ENCODE assay signal across 1 cellular context in the genomic region with DNA sequence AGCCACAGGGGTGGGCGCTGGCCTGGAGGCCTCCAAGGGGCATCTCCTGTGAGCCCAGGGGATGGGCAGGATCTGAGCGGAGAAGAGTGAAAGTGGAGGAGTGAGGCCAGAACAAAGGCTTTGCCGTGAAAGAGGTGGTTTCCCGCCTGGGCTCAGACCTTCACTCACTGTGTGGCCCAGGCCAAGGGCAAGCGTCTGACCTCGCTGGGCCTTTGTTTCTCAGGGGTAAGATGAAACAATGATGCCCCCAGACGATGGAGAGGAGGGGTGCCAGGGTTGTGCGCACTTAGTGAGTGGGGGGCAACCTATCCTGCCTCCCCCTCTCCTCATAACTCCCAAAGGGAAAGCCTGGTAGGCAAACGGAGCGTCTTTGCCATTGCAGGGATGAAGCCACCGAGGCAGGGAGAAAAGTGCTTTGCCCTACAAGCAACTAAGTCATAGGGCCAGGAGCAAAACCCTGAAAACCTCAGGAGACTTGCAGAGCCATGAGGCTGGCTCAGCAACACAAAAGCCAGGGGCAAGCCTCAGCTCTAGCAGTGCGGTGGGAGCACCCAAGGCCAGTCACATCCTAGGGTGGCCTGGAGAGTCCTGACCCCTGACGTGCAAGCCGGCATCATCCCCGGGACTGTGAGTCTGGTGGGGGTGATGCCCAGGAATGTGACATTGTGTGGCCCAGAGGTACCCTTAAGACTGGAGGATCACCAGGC.
TF ChIP-seq lines count a peak whose summit lies in the region.

No MANE protein-coding gene starts in this region.

TF ChIP-seq in K562, 482 proteins besides CTCF, POLR2A, EP300 and RAD21 (continued from another document):
- TF ChIP-seq, protein P1, sequence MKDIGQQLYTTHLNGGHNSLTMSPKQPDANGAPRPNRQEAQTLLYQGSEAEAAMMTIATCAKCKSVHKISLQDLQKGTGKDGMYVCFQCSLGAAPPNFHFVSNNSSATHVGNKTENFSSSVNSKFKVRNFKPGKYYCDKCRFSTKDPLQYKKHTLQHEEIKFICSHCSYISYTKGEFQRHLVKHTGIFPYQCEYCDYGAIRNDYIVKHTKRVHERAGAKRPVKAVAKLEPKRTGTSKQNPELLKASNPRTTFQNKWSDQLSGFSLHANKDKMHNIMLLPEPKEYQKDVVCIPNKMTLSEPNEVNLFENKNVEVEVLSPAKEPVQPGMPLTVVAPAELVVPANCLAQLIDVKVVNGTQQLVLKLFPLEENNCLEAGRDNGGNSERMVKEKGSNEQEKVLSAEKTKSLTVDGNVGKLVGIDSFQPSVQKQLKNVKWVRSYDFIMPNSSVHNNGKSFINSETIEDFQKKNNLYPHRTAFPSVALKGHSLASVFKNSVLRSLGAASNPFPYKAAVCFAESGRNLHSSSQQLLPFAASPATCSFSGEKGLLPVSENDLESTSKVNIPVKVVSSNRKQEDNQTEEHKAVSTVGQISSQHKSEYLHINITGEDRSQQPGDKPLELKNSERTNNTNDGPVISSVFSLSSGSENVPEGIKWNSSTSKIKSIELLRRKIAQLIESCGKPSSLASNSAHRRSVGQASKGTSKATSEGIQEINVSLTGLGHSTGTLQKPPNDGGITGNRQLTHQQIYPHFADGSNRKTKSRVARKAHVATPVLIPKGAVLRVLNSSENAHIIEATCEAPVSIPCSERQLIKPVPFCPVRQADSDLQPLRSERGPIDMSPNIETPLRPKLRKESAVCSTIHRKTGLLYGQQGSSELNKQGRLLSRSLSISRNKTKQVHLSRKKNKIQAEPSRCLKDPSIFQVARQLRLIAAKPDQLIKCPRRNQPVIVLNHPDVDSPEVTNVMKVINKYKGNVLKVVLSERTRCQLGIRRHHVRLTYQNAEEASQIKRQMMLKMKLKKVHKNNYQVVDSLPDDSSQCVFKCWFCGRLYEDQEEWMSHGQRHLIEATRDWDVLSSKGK (CRISPR knock-in tag; IDR thresholded peaks at IDR 0.05) = no peak
- TF ChIP-seq HSF4 (CRISPR knock-in tag; IDR thresholded peaks at IDR 0.05; ENCODE audit: borderline replicate concordance) = no peak
- TF ChIP-seq ZC3H11A (IDR thresholded peaks at IDR 0.05; ENCODE audit: low read depth, low read length) = no peak
- TF ChIP-seq, protein P2, sequence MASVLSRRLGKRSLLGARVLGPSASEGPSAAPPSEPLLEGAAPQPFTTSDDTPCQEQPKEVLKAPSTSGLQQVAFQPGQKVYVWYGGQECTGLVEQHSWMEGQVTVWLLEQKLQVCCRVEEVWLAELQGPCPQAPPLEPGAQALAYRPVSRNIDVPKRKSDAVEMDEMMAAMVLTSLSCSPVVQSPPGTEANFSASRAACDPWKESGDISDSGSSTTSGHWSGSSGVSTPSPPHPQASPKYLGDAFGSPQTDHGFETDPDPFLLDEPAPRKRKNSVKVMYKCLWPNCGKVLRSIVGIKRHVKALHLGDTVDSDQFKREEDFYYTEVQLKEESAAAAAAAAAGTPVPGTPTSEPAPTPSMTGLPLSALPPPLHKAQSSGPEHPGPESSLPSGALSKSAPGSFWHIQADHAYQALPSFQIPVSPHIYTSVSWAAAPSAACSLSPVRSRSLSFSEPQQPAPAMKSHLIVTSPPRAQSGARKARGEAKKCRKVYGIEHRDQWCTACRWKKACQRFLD (CRISPR knock-in tag; IDR thresholded peaks at IDR 0.05) = 0 out of 2 replicates have a peak, but pooled peaks have one; percentile 43
- TF ChIP-seq MYC (IDR thresholded peaks at IDR 0.05; ENCODE audit: low read depth, low read length) = no peak
- TF ChIP-seq MYC (CRISPR knock-in tag; IDR thresholded peaks at IDR 0.05; ENCODE audit: borderline replicate concordance, low read depth) = no peak
- TF ChIP-seq, protein P3, sequence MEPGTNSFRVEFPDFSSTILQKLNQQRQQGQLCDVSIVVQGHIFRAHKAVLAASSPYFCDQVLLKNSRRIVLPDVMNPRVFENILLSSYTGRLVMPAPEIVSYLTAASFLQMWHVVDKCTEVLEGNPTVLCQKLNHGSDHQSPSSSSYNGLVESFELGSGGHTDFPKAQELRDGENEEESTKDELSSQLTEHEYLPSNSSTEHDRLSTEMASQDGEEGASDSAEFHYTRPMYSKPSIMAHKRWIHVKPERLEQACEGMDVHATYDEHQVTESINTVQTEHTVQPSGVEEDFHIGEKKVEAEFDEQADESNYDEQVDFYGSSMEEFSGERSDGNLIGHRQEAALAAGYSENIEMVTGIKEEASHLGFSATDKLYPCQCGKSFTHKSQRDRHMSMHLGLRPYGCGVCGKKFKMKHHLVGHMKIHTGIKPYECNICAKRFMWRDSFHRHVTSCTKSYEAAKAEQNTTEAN (CRISPR knock-in tag; IDR thresholded peaks at IDR 0.05) = no peak
- no peak for TF ChIP-seq ZNF347 (CRISPR knock-in tag; IDR thresholded peaks at IDR 0.05; ENCODE audit: low read depth)
- no peak for TF ChIP-seq PHF8 (IDR thresholded peaks at IDR 0.05; ENCODE audit: borderline replicate concordance, low read length)
- TF ChIP-seq, protein P4, sequence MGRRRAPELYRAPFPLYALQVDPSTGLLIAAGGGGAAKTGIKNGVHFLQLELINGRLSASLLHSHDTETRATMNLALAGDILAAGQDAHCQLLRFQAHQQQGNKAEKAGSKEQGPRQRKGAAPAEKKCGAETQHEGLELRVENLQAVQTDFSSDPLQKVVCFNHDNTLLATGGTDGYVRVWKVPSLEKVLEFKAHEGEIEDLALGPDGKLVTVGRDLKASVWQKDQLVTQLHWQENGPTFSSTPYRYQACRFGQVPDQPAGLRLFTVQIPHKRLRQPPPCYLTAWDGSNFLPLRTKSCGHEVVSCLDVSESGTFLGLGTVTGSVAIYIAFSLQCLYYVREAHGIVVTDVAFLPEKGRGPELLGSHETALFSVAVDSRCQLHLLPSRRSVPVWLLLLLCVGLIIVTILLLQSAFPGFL (CRISPR knock-in tag; IDR thresholded peaks at IDR 0.05) = 0 out of 2 replicates have a peak, but pooled peaks have one; percentile 74
- TF ChIP-seq SMAD2 (IDR thresholded peaks at IDR 0.05; ENCODE audit: low read depth, low read length) = no peak
- TF ChIP-seq BRCA1 (IDR thresholded peaks at IDR 0.05) = no peak
- peak; percentile 55; the same call in 1 of the 2 replicates for TF ChIP-seq BRCA1 (CRISPR knock-in tag; IDR thresholded peaks at IDR 0.05)
- no peak for TF ChIP-seq TEAD2 (tag; IDR thresholded peaks at IDR 0.05)
- no peak for TF ChIP-seq NEUROD1 (IDR thresholded peaks at IDR 0.05; ENCODE audit: borderline replicate concordance, low read depth, low read length, partially characterized antibody)
- 0 out of 2 replicates have a peak, but pooled peaks have one; percentile 13 for TF ChIP-seq KAT7 (CRISPR knock-in tag; IDR thresholded peaks at IDR 0.05; ENCODE audit: borderline replicate concordance)
- TF ChIP-seq CBX1 (IDR thresholded peaks at IDR 0.05; ENCODE audit: low read depth) = no peak
- no peak for TF ChIP-seq CHD4 (IDR thresholded peaks at IDR 0.05; ENCODE audit: insufficient read depth, insufficient replicate concordance, low read depth, low read length, poor library complexity, severe bottlenecking)
- no peak for TF ChIP-seq ZNF124 (CRISPR knock-in tag; IDR thresholded peaks at IDR 0.05)
- no peak for TF ChIP-seq CREB1 (IDR thresholded peaks at IDR 0.05)
- no peak for TF ChIP-seq CREB1 (CRISPR knock-in tag; IDR thresholded peaks at IDR 0.05)
- no peak for TF ChIP-seq GABPB2 (CRISPR knock-in tag; conservative IDR thresholded peaks at IDR 0.05)
- no peak for TF ChIP-seq ERF (CRISPR knock-in tag; IDR thresholded peaks at IDR 0.05)
- TF ChIP-seq ARHGAP35 (IDR thresholded peaks at IDR 0.05; ENCODE audit: partially characterized antibody) = no peak
- TF ChIP-seq RBM15 (IDR thresholded peaks at IDR 0.05; ENCODE audit: insufficient read depth, low read length) = no peak
- TF ChIP-seq ZEB2 (IDR thresholded peaks at IDR 0.05) = no peak
- no peak for TF ChIP-seq RBM17 (IDR thresholded peaks at IDR 0.05; ENCODE audit: borderline replicate concordance, low read depth, low read length)
- TF ChIP-seq, protein P5, sequence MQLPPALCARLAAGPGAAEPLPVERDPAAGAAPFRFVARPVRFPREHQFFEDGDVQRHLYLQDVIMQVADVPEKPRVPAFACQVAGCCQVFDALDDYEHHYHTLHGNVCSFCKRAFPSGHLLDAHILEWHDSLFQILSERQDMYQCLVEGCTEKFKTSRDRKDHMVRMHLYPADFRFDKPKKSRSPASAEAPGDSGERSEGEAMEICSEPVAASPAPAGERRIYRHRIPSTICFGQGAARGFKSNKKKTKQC (CRISPR knock-in tag; IDR thresholded peaks at IDR 0.05) = 0 out of 2 replicates have a peak, but pooled peaks have one; percentile 58
- TF ChIP-seq, protein P6, sequence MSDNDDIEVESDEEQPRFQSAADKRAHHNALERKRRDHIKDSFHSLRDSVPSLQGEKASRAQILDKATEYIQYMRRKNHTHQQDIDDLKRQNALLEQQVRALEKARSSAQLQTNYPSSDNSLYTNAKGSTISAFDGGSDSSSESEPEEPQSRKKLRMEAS (CRISPR knock-in tag; IDR thresholded peaks at IDR 0.05) = peak; percentile 41; the same call in 1 of the 2 replicates
- no peak for TF ChIP-seq HMG20A (CRISPR knock-in tag; conservative IDR thresholded peaks at IDR 0.05)
- no peak for TF ChIP-seq FOXK1 (CRISPR knock-in tag; IDR thresholded peaks at IDR 0.05; ENCODE audit: borderline replicate concordance)
- no peak for TF ChIP-seq SRSF1 (IDR thresholded peaks at IDR 0.05; ENCODE audit: low read depth, low read length)
- TF ChIP-seq ZNF584 (CRISPR knock-in tag; IDR thresholded peaks at IDR 0.05; ENCODE audit: low read depth) = no peak
- TF ChIP-seq, protein P7, sequence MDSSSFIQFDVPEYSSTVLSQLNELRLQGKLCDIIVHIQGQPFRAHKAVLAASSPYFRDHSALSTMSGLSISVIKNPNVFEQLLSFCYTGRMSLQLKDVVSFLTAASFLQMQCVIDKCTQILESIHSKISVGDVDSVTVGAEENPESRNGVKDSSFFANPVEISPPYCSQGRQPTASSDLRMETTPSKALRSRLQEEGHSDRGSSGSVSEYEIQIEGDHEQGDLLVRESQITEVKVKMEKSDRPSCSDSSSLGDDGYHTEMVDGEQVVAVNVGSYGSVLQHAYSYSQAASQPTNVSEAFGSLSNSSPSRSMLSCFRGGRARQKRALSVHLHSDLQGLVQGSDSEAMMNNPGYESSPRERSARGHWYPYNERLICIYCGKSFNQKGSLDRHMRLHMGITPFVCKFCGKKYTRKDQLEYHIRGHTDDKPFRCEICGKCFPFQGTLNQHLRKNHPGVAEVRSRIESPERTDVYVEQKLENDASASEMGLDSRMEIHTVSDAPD (CRISPR knock-in tag; IDR thresholded peaks at IDR 0.05) = no peak
